13 cellular contexts compared by ENCODE assay signal in genomic region chr7:131021902-131022301, GRCh38.
DNase-seq lines count a peak whose midpoint lies in the region; ATAC-seq and TF ChIP-seq lines count a peak whose summit lies in the region.
"Had no signal": no experiment of that assay in that cellular context is flagged by ENCODE, and none has a peak within 500 bp of the region (broad histone marks: within the 10 kb centered on the region; RNA-seq: fewer than 3 reads in every experiment).

No MANE protein-coding gene starts in this region.

- ATAC-seq in CD4-positive, alpha-beta T cell (ENCODE audit: poor library complexity): peak; percentile 6
- peak; percentile 4 for ATAC-seq in GM18517 (IDR thresholded peaks at IDR 0.05; ENCODE audit: unreplicated experiment)
- ATAC-seq in naive B cell (ENCODE audit: low read depth in 2 of 2): no peak
- ATAC-seq in GM18867 (IDR thresholded peaks at IDR 0.05; ENCODE audit: unreplicated experiment): no peak
- ATAC-seq in GM18868 (IDR thresholded peaks at IDR 0.05; ENCODE audit: unreplicated experiment): no peak

- POLR2A ChIA-PET in CD4-positive, alpha-beta T cell (lab: Charles Lee): interaction anchor here (0.9 kb wide), 1 partner anchor 9 kb away, joined by 4 read pairs; no protein-coding TSS in a partner anchor
- POLR2A ChIA-PET in activated CD4-positive, alpha-beta memory T cell treated with anti-CD3 and anti-CD28 coated beads for 36 hours (lab: Charles Lee): interaction anchor here (0.6 to 3.7 kb wide), 7 partner anchors 10 to 70 kb away, joined by 3 to 25 read pairs (median 4); no protein-coding TSS in a partner anchor

- H3K4me1 Mint-ChIP-seq in CD4-positive, alpha-beta T cell (ENCODE audit: low read depth): peaks cover 88% of the 10 kb centered on the region
- H3K4me1 Mint-ChIP-seq in activated CD4-positive, alpha-beta memory T cell treated with anti-CD3 and anti-CD28 coated beads for 36 hours (ENCODE audit: low read depth): peaks cover 81% of the 10 kb centered on the region
- H3K4me1 Mint-ChIP-seq in naive B cell: peaks cover 58 to 84% (median 78%) of the 10 kb centered on the region in 3 donors
- H3K4me1 Mint-ChIP-seq: endodermal cell had no signal

- peak overlapping the region; percentile 17 for H3K4me3 Mint-ChIP-seq in CD4-positive, alpha-beta T cell
- H3K4me3 Mint-ChIP-seq in activated CD4-positive, alpha-beta memory T cell treated with anti-CD3 and anti-CD28 coated beads for 36 hours: peak overlapping the region; percentile 64
- H3K4me3 Mint-ChIP-seq in naive B cell: peak overlapping the region in 6 of 8 donors; percentile 14 to 82 (median 57)
- H3K4me3 Mint-ChIP-seq: endodermal cell had no signal

- H3K27me3 Mint-ChIP-seq in CD4-positive, alpha-beta T cell: no peaks in the 10 kb centered on the region
- H3K27me3 Mint-ChIP-seq in activated CD4-positive, alpha-beta memory T cell treated with anti-CD3 and anti-CD28 coated beads for 36 hours: no peaks in the 10 kb centered on the region
- no peaks in the 10 kb centered on the region for H3K27me3 Mint-ChIP-seq in naive B cell

- no peaks in the 10 kb centered on the region for H3K9me3 Mint-ChIP-seq in CD4-positive, alpha-beta T cell
- peaks cover 14% of the 10 kb centered on the region for H3K9me3 Mint-ChIP-seq in activated CD4-positive, alpha-beta memory T cell treated with anti-CD3 and anti-CD28 coated beads for 36 hours
- H3K9me3 Mint-ChIP-seq in naive B cell: peaks cover 0 to 4% (median 0%) of the 10 kb centered on the region in 7 donors
- H3K9me3 Mint-ChIP-seq: endodermal cell had no signal

- H3K27ac Mint-ChIP-seq in CD4-positive, alpha-beta T cell: peak overlapping the region; percentile 50
- peak overlapping the region; percentile 88 for H3K27ac Mint-ChIP-seq in activated CD4-positive, alpha-beta memory T cell treated with anti-CD3 and anti-CD28 coated beads for 36 hours
- H3K27ac Mint-ChIP-seq in naive B cell: peak overlapping the region; percentile 36 to 93 (median 80)
- H3K27ac Mint-ChIP-seq: endodermal cell had no signal

- CTCF ChIA-PET in CD4-positive, alpha-beta T cell (lab: Charles Lee): no interaction called here
- CTCF ChIA-PET in activated CD4-positive, alpha-beta memory T cell treated with anti-CD3 and anti-CD28 coated beads for 36 hours (lab: Charles Lee): interaction anchor here (0.7 to 1.8 kb wide), 3 partner anchors 18 to 125 kb away, joined by 4 to 13 read pairs (median 4); no protein-coding TSS in a partner anchor

- H3K27me3 ChIP-seq in CD4-positive, alpha-beta T cell (ENCODE audit: control insufficient read depth, insufficient read depth, low read length): no peaks in the 10 kb centered on the region

- intact Hi-C loops in CD4-positive, alpha-beta T cell (cut with DNase I, micrococcal nuclease): no loop called here
- intact Hi-C loops in activated CD4-positive, alpha-beta memory T cell treated with anti-CD3 and anti-CD28 coated beads for 36 hours (cut with micrococcal nuclease): loop anchor here (1.0 kb wide), 1 partner anchor 9 kb away; no protein-coding TSS in a partner anchor

- no peak for DNase-seq in CD4-positive, alpha-beta T cell
- no peak for DNase-seq in activated CD4-positive, alpha-beta memory T cell treated with anti-CD3 and anti-CD28 coated beads for 36 hours
- DNase-seq in naive B cell (no peak), occipital lobe (lab: John Stamatoyannopoulos, UW) (no peak)
- DNase-seq: COR-L47, NCI-H524, nucleus accumbens, Right ventricle myocardium superior had no signal

- no peaks in the 10 kb centered on the region for H3K9me3 ChIP-seq in CD4-positive, alpha-beta T cell (ENCODE audit: control insufficient read depth, low read length)

- no peak overlapping the region for H3K27ac ChIP-seq in CD4-positive, alpha-beta T cell (ENCODE audit: low read depth, low read length)
- H3K27ac ChIP-seq: HL-60 had no signal

- peaks cover 71% of the 10 kb centered on the region for H3K36me3 Mint-ChIP-seq in CD4-positive, alpha-beta T cell (ENCODE audit: low read depth)
- peaks cover 30% of the 10 kb centered on the region for H3K36me3 Mint-ChIP-seq in activated CD4-positive, alpha-beta memory T cell treated with anti-CD3 and anti-CD28 coated beads for 36 hours
- peaks cover 11 to 24% of the 10 kb centered on the region in 2 donors for H3K36me3 Mint-ChIP-seq in naive B cell

- no peak for TF ChIP-seq CTCF in CD4-positive, alpha-beta T cell (IDR thresholded peaks at IDR 0.05)

Comparison
In these comparisons a context has a peak if more than half of its experiments do, and no peak if none do; other contexts are left out.
1. ATAC-seq: peak in CD4-positive, alpha-beta T cell (single experiment) and GM18517 (single experiment); none in naive B cell (0 of 2), GM18867 (single experiment) and GM18868 (single experiment).
2. Peak in every context shown above with its lines, with median percentiles within 50 percentile points of each other: H3K27ac Mint-ChIP-seq and H3K4me3 Mint-ChIP-seq.